39 cellular contexts compared by ENCODE assay signal in the genomic region with DNA sequence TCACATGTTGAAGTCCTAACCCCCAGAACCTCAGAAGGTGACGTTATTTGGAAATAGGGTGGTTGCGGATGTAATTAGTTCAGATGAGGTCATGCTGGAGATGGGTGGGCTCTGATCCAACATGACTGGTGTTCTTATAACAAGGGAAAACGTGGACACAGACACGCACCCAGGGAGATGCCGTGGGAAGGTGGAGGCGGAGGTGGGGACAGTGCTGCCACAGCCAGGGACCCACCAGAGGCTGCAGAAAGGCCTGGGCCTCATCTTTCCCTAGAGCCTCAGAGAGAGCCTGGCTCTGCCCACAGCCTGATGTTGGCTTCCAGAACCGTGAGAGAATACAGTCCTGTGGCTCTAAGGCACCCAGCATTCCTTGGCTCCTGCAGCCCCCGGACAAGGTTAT. TPM values are rescaled to one million over a fixed set of nuclear protein-coding genes. Genes with fewer than 3 reads are reported as not detected.
"Had no signal": no experiment of that assay in that cellular context is flagged by ENCODE, and none has a peak within 500 bp of the region (broad histone marks: within the 10 kb centered on the region; RNA-seq: fewer than 3 reads in every experiment).

No MANE protein-coding gene starts in this region.

- H3K27ac ChIP-seq: adrenal gland, body of pancreas, brain microvascular endothelial cell, breast epithelium, VCaP had no signal

- H3K27ac Mint-ChIP-seq: activated B cell treated with CpG ODN at 0.5 μM for 24 hours; activated CD4-positive, alpha-beta memory T cell treated with anti-CD3 and anti-CD28 coated beads for 36 hours; activated CD4-positive, alpha-beta T cell treated with anti-CD3 and anti-CD28 coated beads, Interleukin-2, amount 10 ng/mL, durations not matched to agents 24 days and 14 days; activated CD8-positive, alpha-beta T cell treated with anti-CD3 and anti-CD28 coated beads for 36 hours; activated naive CD4-positive, alpha-beta T cell treated with anti-CD3 and anti-CD28 coated beads for 36 hours; activated naive CD4-positive, alpha-beta T cell treated with anti-CD3 and anti-CD28 coated beads, Interleukin-2, amount 50 U/mL, for 72 hours; activated naive CD8-positive, alpha-beta T cell treated with anti-CD3 and anti-CD28 coated beads for 36 hours; activated T-cell treated with anti-CD3 and anti-CD28 coated beads, Interleukin-2, amount 50 U/mL, for 72 hours; activated T-helper 1 cell treated with anti-CD3 and anti-CD28 coated beads, Interleukin-12 subunit alpha, Interleukin-12 subunit beta, Interleukin-2, Interleukin-4 antibody, amounts not matched to agents 30 ng/mL and 10 ng/mL and 1 ng/mL, durations not matched to agents 14 hours and 24 hours and 36 hours; activated T-helper 17 cell treated with anti-CD3 and anti-CD28 coated beads, Interleukin-2, amount 50 U/mL, for 72 hours; T-helper 1 cell treated with Interleukin-12 subunit alpha and Interleukin-12 subunit beta and Interleukin-4 antibody, amounts not matched to agents 30 μg/mL and 1 μg/mL, for 36 hours; T-helper 2 cell treated with Interferon-gamma antibody and Interleukin-4, amounts not matched to agents 5 μg/mL and 100 μg/mL, for 36 hours had no signal

- H3K4me3 Mint-ChIP-seq: activated B cell treated with CpG ODN at 0.5 μM for 24 hours; activated CD4-positive, alpha-beta memory T cell treated with anti-CD3 and anti-CD28 coated beads for 36 hours; activated CD4-positive, alpha-beta T cell treated with anti-CD3 and anti-CD28 coated beads, Interleukin-2, amount 10 ng/mL, durations not matched to agents 24 days and 14 days; activated CD8-positive, alpha-beta T cell treated with anti-CD3 and anti-CD28 coated beads for 36 hours; activated naive CD4-positive, alpha-beta T cell treated with anti-CD3 and anti-CD28 coated beads for 36 hours; activated naive CD8-positive, alpha-beta T cell treated with anti-CD3 and anti-CD28 coated beads for 36 hours; activated T-cell treated with anti-CD3 and anti-CD28 coated beads, Interleukin-2, amount 50 U/mL, for 4 hours; activated T-cell treated with anti-CD3 and anti-CD28 coated beads, Interleukin-2, amount 50 U/mL, for 72 hours; activated T-helper 1 cell treated with anti-CD3 and anti-CD28 coated beads, Interleukin-12 subunit alpha, Interleukin-12 subunit beta, Interleukin-2, Interleukin-4 antibody, amounts not matched to agents 30 ng/mL and 10 ng/mL and 1 ng/mL, durations not matched to agents 14 hours and 24 hours and 36 hours; activated T-helper 17 cell treated with anti-CD3 and anti-CD28 coated beads, Interleukin-2, amount 50 U/mL, for 72 hours; T-helper 1 cell treated with Interleukin-12 subunit alpha and Interleukin-12 subunit beta and Interleukin-4 antibody, amounts not matched to agents 30 μg/mL and 1 μg/mL, for 36 hours; T-helper 2 cell treated with Interferon-gamma antibody and Interleukin-4, amounts not matched to agents 5 μg/mL and 100 μg/mL, for 36 hours had no signal

- H3K27me3 ChIP-seq: body of pancreas had no signal

- H3K9me3 Mint-ChIP-seq: activated CD4-positive, alpha-beta memory T cell treated with anti-CD3 and anti-CD28 coated beads for 36 hours; activated naive CD4-positive, alpha-beta T cell treated with anti-CD3 and anti-CD28 coated beads for 36 hours; activated T-cell treated with anti-CD3 and anti-CD28 coated beads, Interleukin-2, amount 50 U/mL, for 4 hours; activated T-helper 17 cell treated with anti-CD3 and anti-CD28 coated beads, Interleukin-2, amount 50 U/mL, for 72 hours; T-helper 2 cell treated with Interferon-gamma antibody and Interleukin-4, amounts not matched to agents 5 μg/mL and 100 μg/mL, for 36 hours had no signal

- FAIRE-seq: astrocyte, TTC549 had no signal

- ATAC-seq: activated CD8-positive, alpha-beta T cell treated with anti-CD3 and anti-CD28 coated beads for 36 hours; activated naive CD4-positive, alpha-beta T cell treated with anti-CD3 and anti-CD28 coated beads, Interleukin-2, amount 50 U/mL, for 72 hours; activated T-cell treated with anti-CD3 and anti-CD28 coated beads, Interleukin-2, amount 50 U/mL, for 4 hours; activated T-cell treated with anti-CD3 and anti-CD28 coated beads, Interleukin-2, amount 50 U/mL, for 72 hours; activated T-helper 17 cell treated with anti-CD3 and anti-CD28 coated beads, Interleukin-2, amount 50 U/mL, for 72 hours; body of pancreas had no signal

- H3K4me1 Mint-ChIP-seq: activated B cell treated with CpG ODN at 0.5 μM for 24 hours; activated CD4-positive, alpha-beta T cell treated with anti-CD3 and anti-CD28 coated beads, Interleukin-2, amount 10 ng/mL, durations not matched to agents 24 days and 14 days; activated T-helper 17 cell treated with anti-CD3 and anti-CD28 coated beads, Interleukin-2, amount 50 U/mL, for 72 hours had no signal

- H3K36me3 Mint-ChIP-seq: activated CD4-positive, alpha-beta memory T cell treated with anti-CD3 and anti-CD28 coated beads for 36 hours; activated naive CD8-positive, alpha-beta T cell treated with anti-CD3 and anti-CD28 coated beads for 36 hours had no signal

- H3K4me3 ChIP-seq: adrenal gland, body of pancreas, breast epithelium had no signal

- H3K4me1 ChIP-seq: adrenal gland, body of pancreas, breast epithelium had no signal

- H3K9me3 ChIP-seq: adrenal gland, body of pancreas, breast epithelium had no signal

- H3K36me3 ChIP-seq: adrenal gland, brain microvascular endothelial cell, breast epithelium had no signal

- DNase-seq: activated B cell treated with CpG ODN at 0.5 μM for 24 hours; activated CD4-positive, alpha-beta memory T cell treated with anti-CD3 and anti-CD28 coated beads for 36 hours; activated CD4-positive, alpha-beta T cell treated with anti-CD3 and anti-CD28 coated beads for 4 hours; activated CD4-positive, alpha-beta T cell treated with anti-CD3 and anti-CD28 coated beads, Interleukin-2, amount 10 ng/mL, durations not matched to agents 24 days and 14 days; activated CD4-positive, alpha-beta T cell treated with anti-CD3 and anti-CD28 coated beads, Interleukin-2, amount 50 U/mL, for 1 hour; activated CD4-positive, alpha-beta T cell treated with anti-CD3 and anti-CD28 coated beads, Interleukin-2, amount 50 U/mL, for 4 hours; activated CD4-positive, CD25-positive, alpha-beta regulatory T cell treated with anti-CD3 and anti-CD28 coated beads, Interleukin-2, amount 50 U/mL, for 72 hours; activated CD8-positive, alpha-beta memory T cell treated with anti-CD3 and anti-CD28 coated beads, Interleukin-2, amount 50 U/mL, for 4 hours; activated CD8-positive, alpha-beta T cell treated with anti-CD3 and anti-CD28 coated beads for 36 hours; activated effector memory CD4-positive, alpha-beta T cell treated with anti-CD3 and anti-CD28 coated beads, Interleukin-2, amount 50 U/mL, for 16 hours; activated gamma-delta T cell treated with Interleukin-2 at 50 U/mL for 16 hours; activated naive CD4-positive, alpha-beta T cell; activated naive CD4-positive, alpha-beta T cell treated with anti-CD3 and anti-CD28 coated beads for 36 hours; activated naive CD4-positive, alpha-beta T cell treated with anti-CD3 and anti-CD28 coated beads, Interleukin-2, amount 50 U/mL, for 16 hours; activated naive CD8-positive, alpha-beta T cell treated with anti-CD3 and anti-CD28 coated beads for 36 hours; activated T-cell treated with anti-CD3 and anti-CD28 coated beads for 4 hours; activated T-cell treated with anti-CD3 and anti-CD28 coated beads, Interleukin-2, amount 50 U/mL, for 1 hour; activated T-cell treated with anti-CD3 and anti-CD28 coated beads, Interleukin-2, amount 50 U/mL, for 4 hours; activated T-cell treated with anti-CD3 and anti-CD28 coated beads, Interleukin-2, amount 50 U/mL, for 72 hours; adrenal gland; amniotic stem cell; aorta; body of pancreas; brain microvascular endothelial cell; central memory CD4-positive, alpha-beta T cell; T-helper 1 cell; T-helper 2 cell; T-helper 9 cell had no signal

RNA-seq across cellular contexts. Expression of a gene that starts 7.9 kb away (rescaled TPM):
- total RNA-seq: activated B cell treated with CpG ODN at 0.5 μM for 24 hours; activated CD4-positive, alpha-beta memory T cell treated with anti-CD3 and anti-CD28 coated beads for 36 hours; activated CD4-positive, alpha-beta T cell treated with anti-CD3 and anti-CD28 coated beads, Interleukin-2, amount 10 ng/mL, durations not matched to agents 24 days and 14 days; activated CD8-positive, alpha-beta memory T cell treated with anti-CD3 and anti-CD28 coated beads for 36 hours; activated CD8-positive, alpha-beta T cell treated with anti-CD3 and anti-CD28 coated beads for 36 hours; activated naive CD4-positive, alpha-beta T cell treated with anti-CD3 and anti-CD28 coated beads for 36 hours; activated naive CD4-positive, alpha-beta T cell treated with anti-CD3 and anti-CD28 coated beads, Interleukin-2, amount 50 U/mL, for 72 hours; activated naive CD8-positive, alpha-beta T cell treated with anti-CD3 and anti-CD28 coated beads for 36 hours; activated T-cell treated with anti-CD3 and anti-CD28 coated beads, Interleukin-2, amount 50 U/mL, for 4 hours; activated T-cell treated with anti-CD3 and anti-CD28 coated beads, Interleukin-2, amount 50 U/mL, for 72 hours; activated T-helper 1 cell treated with anti-CD3 and anti-CD28 coated beads, Interleukin-12 subunit alpha, Interleukin-12 subunit beta, Interleukin-2, Interleukin-4 antibody, amounts not matched to agents 30 ng/mL and 10 ng/mL and 1 ng/mL, durations not matched to agents 14 hours and 24 hours and 36 hours; activated T-helper 17 cell treated with anti-CD3 and anti-CD28 coated beads, Interleukin-2, amount 50 U/mL, for 72 hours; adrenal gland; aorta; body of pancreas; breast epithelium; cardiac septum had no signal
- polyA plus RNA-seq: adrenal gland, aorta had no signal
